In genomic region chr20:33811763-33812672, GRCh38 we compare ENCODE assay signal across 1 cellular context.
TF ChIP-seq lines count a peak whose summit lies in the region.

No MANE protein-coding gene starts in this region.

TF ChIP-seq in K562, 482 proteins besides CTCF, POLR2A, EP300 and RAD21 (continued from another document and continues in another):
- no peak for TF ChIP-seq MGA (IDR thresholded peaks at IDR 0.05)
- TF ChIP-seq XRCC3 (IDR thresholded peaks at IDR 0.05): no peak
- TF ChIP-seq KDM1A (IDR thresholded peaks at IDR 0.05): peak; percentile 14 to 44; a peak in 2 of 4 replicates
- no peak for TF ChIP-seq CREB5 (CRISPR knock-in tag; IDR thresholded peaks at IDR 0.05)
- TF ChIP-seq RBM14 (IDR thresholded peaks at IDR 0.05; ENCODE audit: borderline replicate concordance, insufficient read depth, low read depth, low read length): no peak
- TF ChIP-seq L3MBTL2 (IDR thresholded peaks at IDR 0.05): no peak
- peak; percentile 78; the same call in 1 of the 2 replicates for TF ChIP-seq ELF4 (CRISPR knock-in tag; IDR thresholded peaks at IDR 0.05)
- TF ChIP-seq RBM34 (IDR thresholded peaks at IDR 0.05; ENCODE audit: borderline replicate concordance, insufficient read depth, low read length): no peak
- no peak for TF ChIP-seq GTF3C2 (IDR thresholded peaks at IDR 0.05; ENCODE audit: borderline replicate concordance, extremely low read depth, insufficient read length)
- TF ChIP-seq HDAC6 (IDR thresholded peaks at IDR 0.05; ENCODE audit: low read depth, low read length): no peak
- no peak for TF ChIP-seq ZFP30 (CRISPR knock-in tag; IDR thresholded peaks at IDR 0.05; ENCODE audit: borderline replicate concordance)
- TF ChIP-seq ZNF551 (CRISPR knock-in tag; IDR thresholded peaks at IDR 0.05): no peak
- TF ChIP-seq ZBTB40 (IDR thresholded peaks at IDR 0.05): peak; percentile 61; the same call in 1 of the 2 replicates
- no peak for TF ChIP-seq ZBTB40 (CRISPR knock-in tag; IDR thresholded peaks at IDR 0.05)
- TF ChIP-seq ZNF398 (CRISPR knock-in tag; IDR thresholded peaks at IDR 0.05): no peak
- TF ChIP-seq HNRNPK (IDR thresholded peaks at IDR 0.05; ENCODE audit: low read depth, low read length, poor library complexity, severe bottlenecking): no peak
- TF ChIP-seq KLF6 (CRISPR knock-in tag; IDR thresholded peaks at IDR 0.05; ENCODE audit: borderline replicate concordance): no peak
- no peak for TF ChIP-seq ZNF232 (CRISPR knock-in tag; IDR thresholded peaks at IDR 0.05)
- no peak for TF ChIP-seq TRIM25 (IDR thresholded peaks at IDR 0.05; ENCODE audit: borderline replicate concordance)
- TF ChIP-seq ZBTB17 (CRISPR knock-in tag; IDR thresholded peaks at IDR 0.05): no peak
- TF ChIP-seq NEUROD1 (IDR thresholded peaks at IDR 0.05; ENCODE audit: borderline replicate concordance, low read depth, low read length, partially characterized antibody): no peak
- no peak for TF ChIP-seq SIN3B (IDR thresholded peaks at IDR 0.05; ENCODE audit: low read depth)
- TF ChIP-seq FOSL1 (tag; conservative IDR thresholded peaks at IDR 0.05): peak; percentile 87
